ENCODE assay signal across 2 cellular contexts in genomic region chr11:85874265-85874664, GRCh38.
A peak's percentile ranks its signal among the peaks of the same experiment; 100 is the strongest.
TF ChIP-seq lines count a peak whose summit lies in the region.

No MANE protein-coding gene starts in this region.

TF ChIP-seq in liver, 16 proteins besides CTCF, POLR2A, EP300 and RAD21:
- peak; percentile 73 for TF ChIP-seq REST (IDR thresholded peaks at IDR 0.05)
- TF ChIP-seq SP1 (IDR thresholded peaks at IDR 0.05): no peak

TF ChIP-seq in HepG2, 621 proteins besides CTCF, POLR2A, EP300 and RAD21 (continued from another document):
- TF ChIP-seq TFAP4 (IDR thresholded peaks at IDR 0.05; ENCODE audit: borderline replicate concordance, low read depth) (no peak), ZBTB20 (CRISPR knock-in tag; IDR thresholded peaks at IDR 0.05; ENCODE audit: borderline replicate concordance, low read depth) (no peak), SP2 (CRISPR knock-in tag; IDR thresholded peaks at IDR 0.05) (no peak), RARG (CRISPR knock-in tag; IDR thresholded peaks at IDR 0.05; ENCODE audit: low read depth) (no peak)
